16 cellular contexts compared by ENCODE assay signal in the genomic region with DNA sequence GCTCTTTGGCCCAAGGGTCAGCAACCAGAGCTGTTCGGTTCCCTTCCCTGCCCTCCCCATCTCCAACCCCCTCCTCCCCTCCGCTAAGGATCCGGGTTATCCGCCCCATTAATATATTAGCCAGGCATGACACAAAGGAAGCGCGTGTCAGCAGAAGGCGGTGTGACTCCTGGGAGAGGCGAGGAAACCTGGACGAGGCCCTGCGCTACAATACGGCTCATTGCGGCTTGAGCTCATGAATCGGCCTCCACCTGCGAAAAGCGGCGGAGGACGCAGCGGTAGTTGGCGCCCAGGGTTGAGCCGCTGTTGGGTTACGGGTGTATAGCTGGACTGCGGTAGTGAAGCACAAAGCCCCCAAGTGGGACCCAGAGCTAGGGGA. TPM values are rescaled to one million over a fixed set of nuclear protein-coding genes. Genes with fewer than 3 reads are reported as not detected.
DNase-seq lines count a peak whose midpoint lies in the region; ATAC-seq lines count a peak whose summit lies in the region.
"Had no signal": no experiment of that assay in that cellular context is flagged by ENCODE, and none has a peak within 500 bp of the region (broad histone marks: within the 10 kb centered on the region; RNA-seq: fewer than 3 reads in every experiment).

No MANE protein-coding gene starts in this region.

- no peaks in the 10 kb centered on the region for H3K36me3 ChIP-seq in ectodermal cell (ENCODE audit: control insufficient read depth, insufficient read depth, low read length)
- no peaks in the 10 kb centered on the region for H3K36me3 ChIP-seq in mucosa of stomach (ENCODE audit: control insufficient read depth, insufficient read depth, low read length)
- H3K36me3 ChIP-seq in MG63 = no peaks in the 10 kb centered on the region
- H3K36me3 ChIP-seq: right atrium auricular region, tibial artery had no signal

- H3K9me3 ChIP-seq in ectodermal cell (ENCODE audit: control insufficient read depth, low read length) (no peaks in the 10 kb centered on the region), mucosa of stomach (ENCODE audit: control insufficient read depth, low read length) (no peaks in the 10 kb centered on the region), right cardiac atrium (ENCODE audit: control insufficient read depth, low read length) (no peaks in the 10 kb centered on the region), MG63 (no peaks in the 10 kb centered on the region)
- H3K9me3 ChIP-seq: right atrium auricular region, tibial artery had no signal

- no peak overlapping the region for H3K27ac Mint-ChIP-seq in activated naive CD4-positive, alpha-beta T cell treated with anti-CD3 and anti-CD28 coated beads, Interleukin-2, amount 50 U/mL, for 72 hours
- H3K27ac Mint-ChIP-seq: activated CD8-positive, alpha-beta T cell treated with anti-CD3 and anti-CD28 coated beads, Interleukin-2, amount 10 ng/mL, durations not matched to agents 7 days and 5 days; activated naive CD8-positive, alpha-beta T cell had no signal

- intact Hi-C loops in right cardiac atrium (cut with DNase I) = no loop called here

- no peak overlapping the region for H3K27ac ChIP-seq in ectodermal cell (ENCODE audit: insufficient read depth, low read depth, low read length, poor library complexity, severe bottlenecking)
- H3K27ac ChIP-seq in right cardiac atrium (ENCODE audit: low read length) = no peak overlapping the region
- H3K27ac ChIP-seq: right atrium auricular region, tibial artery had no signal

- H3K4me1 ChIP-seq in ectodermal cell (ENCODE audit: control insufficient read depth, insufficient read depth, low read length) (peaks cover 36% of the 10 kb centered on the region), mucosa of stomach (ENCODE audit: control insufficient read depth, insufficient read depth, low read length) (peaks cover 15% of the 10 kb centered on the region), right cardiac atrium (ENCODE audit: control insufficient read depth, insufficient read depth, low read length) (no peaks in the 10 kb centered on the region)

- no peak for ATAC-seq in right cardiac atrium
- no peak for ATAC-seq in activated naive CD4-positive, alpha-beta T cell treated with anti-CD3 and anti-CD28 coated beads, Interleukin-2, amount 50 U/mL, for 72 hours
- ATAC-seq: activated CD8-positive, alpha-beta T cell treated with anti-CD3 and anti-CD28 coated beads, Interleukin-2, amount 10 ng/mL, durations not matched to agents 7 days and 5 days had no signal

- H3K9ac ChIP-seq in mucosa of stomach (ENCODE audit: low read length) = peak overlapping the region; percentile 87

- peak overlapping the region; percentile 33 for H3K4me3 ChIP-seq in ectodermal cell (ENCODE audit: insufficient read depth, low read depth, low read length)
- no peak overlapping the region for H3K4me3 ChIP-seq in mucosa of stomach (ENCODE audit: low read length)
- H3K4me3 ChIP-seq in right cardiac atrium (ENCODE audit: low read length) = no peak overlapping the region
- H3K4me3 ChIP-seq in MG63 = no peak overlapping the region
- H3K4me3 ChIP-seq: right atrium auricular region, tibial artery had no signal

- peaks cover 100% of the 10 kb centered on the region for H3K27me3 ChIP-seq in ectodermal cell (ENCODE audit: control insufficient read depth, insufficient read depth, low read length, poor library complexity, severe bottlenecking)
- peaks cover 35% of the 10 kb centered on the region for H3K27me3 ChIP-seq in mucosa of stomach (ENCODE audit: control insufficient read depth, insufficient read depth, low read length)
- peaks cover 4% of the 10 kb centered on the region for H3K27me3 ChIP-seq in right cardiac atrium (ENCODE audit: control insufficient read depth, insufficient read depth)
- peaks cover 3% of the 10 kb centered on the region; the same call in 1 of the 2 replicates for H3K27me3 ChIP-seq in MG63

- peak; percentile 86 for DNase-seq in COLO668 (lab: John Stamatoyannopoulos, UW; ENCODE audit: unreplicated experiment)
- DNase-seq in LoVo (ENCODE audit: low spot score) = peak; percentile 36
- DNase-seq in right cardiac atrium = no peak
- no peak for DNase-seq in MG63
- no peak for DNase-seq in activated naive CD4-positive, alpha-beta T cell treated with anti-CD3 and anti-CD28 coated beads, Interleukin-2, amount 50 U/mL, for 72 hours (ENCODE audit: low spot score in 2 of 2)
- DNase-seq in GM19238 (ENCODE audit: insufficient read length, low spot score) = no peak
- DNase-seq: activated CD8-positive, alpha-beta T cell treated with anti-CD3 and anti-CD28 coated beads, Interleukin-2, amount 10 ng/mL, durations not matched to agents 7 days and 5 days; NCI-H1048; tibial artery had no signal

- WGBS in ectodermal cell, 2 experiments = 1% methylated on average over 22 of the region's 22 CpGs
- WGBS in right cardiac atrium = 6% methylated on average over 22 of the region's 22 CpGs

- peaks cover 7% of the 10 kb centered on the region in 2 donors for H3K9me3 Mint-ChIP-seq in activated naive CD4-positive, alpha-beta T cell treated with anti-CD3 and anti-CD28 coated beads, Interleukin-2, amount 50 U/mL, for 72 hours

- H3K36me3 Mint-ChIP-seq in activated naive CD4-positive, alpha-beta T cell treated with anti-CD3 and anti-CD28 coated beads, Interleukin-2, amount 50 U/mL, for 72 hours = peaks cover 21 to 26% of the 10 kb centered on the region in 2 donors

RNA-seq across cellular contexts. Expression of a gene that starts 10.0 kb away (rescaled TPM):
- 0.76 TPM for polyA plus RNA-seq in ectodermal cell (2013, experiment 1 of 4)
- polyA plus RNA-seq in ectodermal cell (2013, experiment 2 of 4) = 1.1 TPM
- polyA plus RNA-seq in ectodermal cell (2013, experiment 3 of 4) = 1.2 TPM
- polyA plus RNA-seq in ectodermal cell (2013, experiment 4 of 4) = 1.4 TPM
- total RNA-seq in right cardiac atrium = not detected
- not detected for polyA plus RNA-seq in right cardiac atrium
- total RNA-seq in MG63 (2014; rRNA removed; shearing (Covaris generic); ENCODE audit: low replicate concordance) = 0.64 TPM in 1 of 2 replicates, not detected in the other
- total RNA-seq in activated naive CD4-positive, alpha-beta T cell treated with anti-CD3 and anti-CD28 coated beads, Interleukin-2, amount 50 U/mL, for 72 hours = under 1 TPM in 1 of 2 donors, not detected in 1; 0.16 TPM
- total RNA-seq: activated CD8-positive, alpha-beta T cell treated with anti-CD3 and anti-CD28 coated beads, Interleukin-2, amount 10 ng/mL, durations not matched to agents 7 days and 5 days; G401; lung microvascular endothelial cell; right atrium auricular region; T-helper 2 cell treated with Interferon-gamma antibody and Interleukin-4, amounts not matched to agents 100 ng/mL and 5 ng/mL, for 36 hours had no signal

RNA-seq across cellular contexts. Expression of a gene that starts 10.3 kb away (rescaled TPM):
- not detected for polyA plus RNA-seq in ectodermal cell (2013, experiment 1 of 4)
- 0.34 TPM for polyA plus RNA-seq in ectodermal cell (2013, experiment 2 of 4)
- 0.43 TPM for polyA plus RNA-seq in ectodermal cell (2013, experiment 3 of 4)
- 0.08 TPM for polyA plus RNA-seq in ectodermal cell (2013, experiment 4 of 4)
- total RNA-seq in right cardiac atrium = not detected
- not detected for polyA plus RNA-seq in right cardiac atrium
- total RNA-seq in MG63 (2014; rRNA removed; shearing (Covaris generic); ENCODE audit: low replicate concordance) = not detected in 2 replicates
- not detected for total RNA-seq in activated naive CD4-positive, alpha-beta T cell treated with anti-CD3 and anti-CD28 coated beads, Interleukin-2, amount 50 U/mL, for 72 hours
- total RNA-seq: activated CD8-positive, alpha-beta T cell treated with anti-CD3 and anti-CD28 coated beads, Interleukin-2, amount 10 ng/mL, durations not matched to agents 7 days and 5 days; G401; lung microvascular endothelial cell; right atrium auricular region; T-helper 2 cell treated with Interferon-gamma antibody and Interleukin-4, amounts not matched to agents 100 ng/mL and 5 ng/mL, for 36 hours had no signal

Comparison
In these comparisons a context has a peak if more than half of its experiments do, and no peak if none do; other contexts are left out.
1. DNase-seq: peak in COLO668 (single experiment) and LoVo (single experiment); none in right cardiac atrium (0 of 3), MG63 (single experiment), activated naive CD4-positive, alpha-beta T cell treated with anti-CD3 and anti-CD28 coated beads, Interleukin-2, amount 50 U/mL, for 72 hours (0 of 2) and GM19238 (single experiment).